8 cellular contexts compared by ENCODE assay signal in genomic region chr19:36032251-36033104, GRCh38. TPM values are rescaled to one million over a fixed set of nuclear protein-coding genes. Genes with fewer than 3 reads are reported as not detected.
DNase-seq lines count a peak whose midpoint lies in the region; ATAC-seq, FAIRE-seq and TF ChIP-seq lines count a peak whose summit lies in the region.

CLIP3 (minus strand) TSS chr19:36032873; CDS start chr19:36032357, 516 bp downstream.

- peak within 1 kb of the TSS; percentile 48 for H3K4ac ChIP-seq in H1 (replicated peaks; ENCODE audit: insufficient read length, low read depth, low read length)

- intact Hi-C loops in lower lobe of right lung (cut with DNase I): no loop called here

- H3K14ac ChIP-seq in H1 (ENCODE audit: insufficient read length): no peak within 1 kb of the TSS

- no peak for TF ChIP-seq EP300 in H1 (IDR thresholded peaks at IDR 0.05; ENCODE audit: borderline replicate concordance in 1 of 2, low read depth in 2 of 2, low read length in 2 of 2)

- no peak within 1 kb of the TSS for H3K56ac ChIP-seq in H1 (replicated peaks; ENCODE audit: insufficient read length, low read depth, low read length)

- no peak within 1 kb of the TSS for H3K9ac ChIP-seq in HUES48 (ENCODE audit: low read depth, low read length)
- H3K9ac ChIP-seq in H1 (replicated peaks in 1 of 4; ENCODE audit: extremely low read depth in 1 of 4, low read depth in 3 of 4, low read length in 3 of 4): peak within 1 kb of the TSS in 3 of 4 experiments; percentile 22 to 70 (median 25); a peak in 3 of 7 replicates

- H3K36me3 Mint-ChIP-seq in activated CD4-positive, alpha-beta T cell treated with anti-CD3 and anti-CD28 coated beads, Interleukin-2, amount 10 ng/mL, durations not matched to agents 7 days and 5 days (ENCODE audit: low read depth): peaks cover 29% of the 10 kb centered on the region

- peak within 1 kb of the TSS; percentile 54; the same call in 1 of the 2 replicates for H2AFZ ChIP-seq in H1 (ENCODE audit: low read length)

- no peaks in the 10 kb centered on the region for H3K79me2 ChIP-seq in H1 (ENCODE audit: control insufficient read depth in 1 of 2, insufficient read depth in 2 of 2, low read length in 2 of 2)

- peak within 1 kb of the TSS; percentile 60 for H3K18ac ChIP-seq in H1 (ENCODE audit: extremely low read depth, low read length)

- H3K36me3 ChIP-seq in HUES48 (ENCODE audit: control insufficient read depth, insufficient read depth, low read length) (peaks cover 7% of the 10 kb centered on the region; the same call in 1 of the 2 replicates), H1 (ENCODE audit: control insufficient read depth in 2 of 4, insufficient read depth in 4 of 4, low read length in 3 of 4) (no peaks in the 10 kb centered on the region), lower lobe of right lung (no peaks in the 10 kb centered on the region)

- H3K4me2 ChIP-seq in H1 (ENCODE audit: insufficient read depth in 1 of 2, low read depth in 2 of 2, low read length in 2 of 2): peak within 1 kb of the TSS; percentile 83 to 87

- FAIRE-seq in H1 (lab: Jason Lieb, UNC): no peak

- no peaks in the 10 kb centered on the region for H3K79me1 ChIP-seq in H1 (ENCODE audit: low read depth, low read length)

- peak; percentile 38 to 57 for ATAC-seq in lower lobe of right lung
- no peak for ATAC-seq in HG03159 (IDR thresholded peaks at IDR 0.05; ENCODE audit: unreplicated experiment)
- no peak for ATAC-seq in GM18517 (IDR thresholded peaks at IDR 0.05; ENCODE audit: unreplicated experiment)

- H3K27me3 ChIP-seq in HUES48 (ENCODE audit: control insufficient read depth, insufficient read depth, low read length): no peaks in the 10 kb centered on the region
- peaks cover 0 to 4% (median 0%) of the 10 kb centered on the region in 4 experiments; a peak in 4 of 7 replicates for H3K27me3 ChIP-seq in H1 (replicated peaks in 1 of 4; ENCODE audit: control insufficient read depth in 3 of 4, extremely low read depth in 1 of 4, insufficient read depth in 3 of 4, low read length in 3 of 4)
- peaks cover 9% of the 10 kb centered on the region for H3K27me3 ChIP-seq in lower lobe of right lung (ENCODE audit: low read depth)

- H4K8ac ChIP-seq in H1 (ENCODE audit: extremely low read depth, insufficient read depth, low read length): peak within 1 kb of the TSS; percentile 73

- H3K4me3 Mint-ChIP-seq in activated CD4-positive, alpha-beta T cell treated with anti-CD3 and anti-CD28 coated beads, Interleukin-2, amount 10 ng/mL, durations not matched to agents 7 days and 5 days: peak within 1 kb of the TSS; percentile 43

- no peak within 1 kb of the TSS for H3K23ac ChIP-seq in H1 (ENCODE audit: insufficient read length)

- H4K91ac ChIP-seq in H1 (replicated peaks; ENCODE audit: insufficient read length, low read length): peak within 1 kb of the TSS; percentile 22

- peak within 1 kb of the TSS; percentile 91 for H3K4me3 ChIP-seq in AG10803 (ENCODE audit: low read length)
- H3K4me3 ChIP-seq in HUES48 (ENCODE audit: low read depth, low read length): peak within 1 kb of the TSS; percentile 72
- H3K4me3 ChIP-seq in H1 (ENCODE audit: extremely low read depth in 1 of 4, insufficient read depth in 2 of 4, low read depth in 3 of 4, low read length in 4 of 4): peak within 1 kb of the TSS; percentile 58 to 97 (median 80)
- H3K4me3 ChIP-seq in lower lobe of right lung: peak within 1 kb of the TSS; percentile 51

- DNase-seq in AG10803 (ENCODE audit: low read depth) (peak; percentile 67), H1 (ENCODE audit: low read depth in 1 of 2, low spot score in 2 of 2) (peak in 1 of 2 experiments; percentile 90), lower lobe of right lung (no peak)
- DNase-seq in activated CD4-positive, alpha-beta T cell treated with anti-CD3 and anti-CD28 coated beads, Interleukin-2, amount 10 ng/mL, durations not matched to agents 7 days and 5 days: peak; percentile 21
- DNase-seq in stimulated activated CD4-positive, alpha-beta T cell treated with anti-CD3 and anti-CD28 coated beads, Interleukin-4, amount 100 ng/mL, for 48 hours (ENCODE audit: low read depth in 2 of 2): peak; percentile 26 to 29

- H2BK120ac ChIP-seq in H1 (replicated peaks; ENCODE audit: low read depth, low read length): no peak within 1 kb of the TSS

- peak within 1 kb of the TSS; percentile 54 for H3K27ac Mint-ChIP-seq in activated CD4-positive, alpha-beta T cell treated with anti-CD3 and anti-CD28 coated beads, Interleukin-2, amount 10 ng/mL, durations not matched to agents 7 days and 5 days

- TF ChIP-seq CTCF in AG10803 (conservative IDR thresholded peaks at IDR 0.05; ENCODE audit: low read length) (no peak), H1 (IDR thresholded peaks at IDR 0.05; ENCODE audit: control extremely low read depth in 1 of 3, insufficient read depth in 1 of 3, low read depth in 1 of 3, low read length in 3 of 3) (no peak), lower lobe of right lung (IDR thresholded peaks at IDR 0.05) (no peak)

- no peak within 1 kb of the TSS for H2AK5ac ChIP-seq in H1 (ENCODE audit: low read depth, low read length)

- H4K20me1 ChIP-seq in H1 (replicated peaks in 1 of 2; ENCODE audit: control insufficient read depth in 1 of 2, insufficient read depth in 2 of 2, low read length in 2 of 2): peaks cover 0 to 6% of the 10 kb centered on the region in 2 experiments

- peak within 1 kb of the TSS; percentile 12 for H3K27ac ChIP-seq in HUES48 (ENCODE audit: low read depth, low read length)
- H3K27ac ChIP-seq in H1 (ENCODE audit: low read depth, low read length): no peak within 1 kb of the TSS
- H3K27ac ChIP-seq in lower lobe of right lung: no peak within 1 kb of the TSS

- no peak within 1 kb of the TSS for H2BK12ac ChIP-seq in H1 (ENCODE audit: low read depth, low read length)

- peak in 1 of 2 experiments; percentile 11; a peak in 1 of 3 replicates for TF ChIP-seq POLR2A in H1 (IDR thresholded peaks at IDR 0.05; ENCODE audit: control extremely low read depth in 1 of 2, low read depth in 2 of 2, low read length in 2 of 2)

- POLR2A ChIA-PET in activated CD4-positive, alpha-beta T cell treated with anti-CD3 and anti-CD28 coated beads, Interleukin-2, amount 10 ng/mL, durations not matched to agents 7 days and 5 days (lab: Charles Lee): no interaction called here
- POLR2A ChIA-PET in H1 (lab: Charles Lee; ENCODE audit: partially characterized antibody): interaction anchor here (0.6 to 1.8 kb wide), 3 partner anchors 21 to 131 kb away, joined by 3 to 7 read pairs (median 5); partner anchors contain the start of genes SYNE4 and THAP8

- no peak within 1 kb of the TSS for H2BK5ac ChIP-seq in H1 (ENCODE audit: low read depth, low read length)

- H3K23me2 ChIP-seq in H1 (ENCODE audit: low read depth, low read length): peaks cover 8% of the 10 kb centered on the region; the same call in 1 of the 2 replicates

- H3K4me1 ChIP-seq in HUES48 (ENCODE audit: control insufficient read depth, insufficient read depth, low read length) (no peaks in the 10 kb centered on the region), H1 (replicated peaks in 1 of 4; ENCODE audit: control insufficient read depth in 3 of 4, insufficient read depth in 4 of 4, low read length in 3 of 4) (peaks cover 0 to 11% (median 4%) of the 10 kb centered on the region in 4 experiments; a peak in 6 of 7 replicates), lower lobe of right lung (peaks cover 3% of the 10 kb centered on the region)

- H3K9me3 Mint-ChIP-seq in activated CD4-positive, alpha-beta T cell treated with anti-CD3 and anti-CD28 coated beads, Interleukin-2, amount 10 ng/mL, durations not matched to agents 7 days and 5 days: no peaks in the 10 kb centered on the region

- CTCF ChIA-PET in activated CD4-positive, alpha-beta T cell treated with anti-CD3 and anti-CD28 coated beads, Interleukin-2, amount 10 ng/mL, durations not matched to agents 7 days and 5 days (lab: Charles Lee): interaction anchor here (0.5 kb wide), 1 partner anchor 31 kb away, joined by 3 read pairs; no protein-coding TSS in a partner anchor
- CTCF ChIA-PET in H1 (lab: Charles Lee; ENCODE audit: partially characterized antibody): interaction anchor here (1.3 to 1.4 kb wide), 2 partner anchors 20 to 27 kb away, joined by 3 to 5 read pairs; no protein-coding TSS in a partner anchor

- H2BK15ac ChIP-seq in H1 (ENCODE audit: low read length): no peak within 1 kb of the TSS

- H3K4me1 Mint-ChIP-seq in activated CD4-positive, alpha-beta T cell treated with anti-CD3 and anti-CD28 coated beads, Interleukin-2, amount 10 ng/mL, durations not matched to agents 7 days and 5 days: peaks cover 39% of the 10 kb centered on the region

- 7% methylated on average over 9 of the region's 51 CpGs; no CpG with 5 or more reads in 1 of the 2 experiments for WGBS in H1 (ENCODE audit: extremely low coverage in 1 of 2, insufficient coverage in 1 of 2, insufficient read length in 1 of 2, insufficient replicate concordance in 2 of 2, low coverage in 1 of 2, low lambda C conversion rate in 2 of 2, missing lambda C conversion rate in 1 of 2), 2 experiments

- TF ChIP-seq RAD21 in H1 (IDR thresholded peaks at IDR 0.05 in 1 of 2, conservative IDR thresholded peaks at IDR 0.05 in 1 of 2; ENCODE audit: low read depth in 2 of 2, low read length in 2 of 2): no peak

- no peak within 1 kb of the TSS for H2BK20ac ChIP-seq in H1 (ENCODE audit: low read length)

- H3K27me3 Mint-ChIP-seq in activated CD4-positive, alpha-beta T cell treated with anti-CD3 and anti-CD28 coated beads, Interleukin-2, amount 10 ng/mL, durations not matched to agents 7 days and 5 days: no peaks in the 10 kb centered on the region

- H3K9me3 ChIP-seq in HUES48 (ENCODE audit: control insufficient read depth, insufficient read depth, low read length): no peaks in the 10 kb centered on the region
- no peaks in the 10 kb centered on the region for H3K9me3 ChIP-seq in H1 (ENCODE audit: insufficient read depth in 2 of 2, low read depth in 1 of 2, low read length in 1 of 2)
- H3K9me3 ChIP-seq in lower lobe of right lung: no peaks in the 10 kb centered on the region

- peak within 1 kb of the TSS; percentile 73 for H4K5ac ChIP-seq in H1 (ENCODE audit: insufficient read length, low read depth, low read length)

TF ChIP-seq in H1, 55 proteins besides CTCF, POLR2A, EP300 and RAD21 (continues in another document):
- TF ChIP-seq KDM5A (IDR thresholded peaks at IDR 0.05; ENCODE audit: low read length) (no peak), CBX8 (IDR thresholded peaks at IDR 0.05; ENCODE audit: borderline replicate concordance, low read depth, low read length) (no peak)

RNA-seq across cellular contexts. Expression of gene CLIP3, which starts in this region (rescaled TPM):
- 1 to 10 TPM in 1 of 2 experiments, under 1 TPM in 1; 0.75 to 1.4 TPM for total RNA-seq in activated CD4-positive, alpha-beta T cell treated with anti-CD3 and anti-CD28 coated beads, Interleukin-2, amount 10 ng/mL, durations not matched to agents 7 days and 5 days
- 21.7 and 33.7 TPM in 2 replicates for total RNA-seq in H1 (2021; fragmentation: NEBNext Ultra II Directional; extraction: Animal tissue kit (Norgen Biotek cat#: 25700))
- polyA plus RNA-seq in H1 (2011; rRNA removed): 5.9 and 12.0 TPM in 2 replicates
- 4.9 TPM for polyA plus RNA-seq in H1 (2011; cell fraction: cytosol; rRNA removed)
- 10.4 TPM for polyA plus RNA-seq in H1 (2011; cell fraction: nucleus; rRNA removed)
- polyA plus RNA-seq in H1 (2012, experiment 1 of 2): 21.3 to 26.6 TPM (median 24.5 TPM) in 4 replicates
- polyA plus RNA-seq in H1 (2012, experiment 2 of 2): 24.2 TPM
- 8.5 TPM for polyA plus RNA-seq in H1 (2013, experiment 1 of 2)
- polyA plus RNA-seq in H1 (2013, experiment 2 of 2): 8.9 TPM
- 6.2 and 7.8 TPM in 2 replicates for polyA minus RNA-seq in H1 (2011; rRNA and poly(A)+ RNA removed)
- polyA minus RNA-seq in H1 (2011; cell fraction: cytosol; rRNA and poly(A)+ RNA removed): 20.6 TPM
- 13.9 TPM for polyA minus RNA-seq in H1 (2011; cell fraction: nucleus; rRNA and poly(A)+ RNA removed)
- 8.1 TPM for total RNA-seq in lower lobe of right lung

Comparison
In these comparisons a context has a peak if more than half of its experiments do, and no peak if none do; other contexts are left out.
1. ATAC-seq: peak in lower lobe of right lung (2 of 2); none in HG03159 (single experiment) and GM18517 (single experiment).
2. Peak in every context shown above with its lines, with median percentiles within 50 percentile points of each other: H3K4me3 ChIP-seq.